Comparison of ENCODE assay signal across 23 cellular contexts in the genomic region with DNA sequence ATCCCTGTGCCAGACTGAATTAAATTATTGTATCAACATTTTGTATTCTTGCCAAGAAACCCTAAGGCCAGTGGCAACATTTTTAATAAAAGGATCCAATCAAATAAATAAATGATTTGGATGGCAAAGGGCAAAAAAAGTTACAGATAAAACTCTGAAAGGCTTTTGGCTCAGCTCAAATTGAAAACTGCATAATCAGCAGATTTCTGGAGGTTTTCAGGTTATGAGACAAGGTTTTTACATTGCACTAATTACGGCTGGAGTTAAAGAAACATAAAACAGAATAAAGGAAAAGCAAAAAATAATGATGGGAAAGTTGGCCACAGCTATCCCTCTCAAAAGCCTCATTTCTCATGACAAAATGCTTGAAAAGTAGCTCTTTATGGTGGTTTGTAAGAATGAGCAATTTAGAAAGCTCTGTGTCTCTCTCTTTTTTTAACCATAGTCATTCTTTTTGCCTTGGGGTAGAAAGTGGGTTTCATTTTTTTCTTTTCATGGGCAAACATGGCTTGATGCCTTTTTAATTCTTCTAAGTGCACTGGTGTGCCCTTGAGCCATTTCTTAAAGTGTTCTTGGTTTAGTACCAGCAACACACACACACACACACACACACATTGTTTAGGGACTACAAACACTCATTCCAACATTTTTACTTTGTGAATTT.
"Had no signal": no experiment of that assay in that cellular context is flagged by ENCODE, and none has a peak within 500 bp of the region (broad histone marks: within the 10 kb centered on the region; RNA-seq: fewer than 3 reads in every experiment).

No MANE protein-coding gene starts in this region.

- H3K4me1 ChIP-seq: ascending aorta, heart right ventricle, sigmoid colon, testis, vagina had no signal

- H3K27ac ChIP-seq: ascending aorta, coronary artery, heart right ventricle, sigmoid colon, testis, vagina, VCaP had no signal

- H3K4me3 ChIP-seq: ascending aorta, coronary artery, heart right ventricle, sigmoid colon, testis, vagina had no signal

- ATAC-seq: activated CD8-positive, alpha-beta T cell treated with anti-CD3 and anti-CD28 coated beads for 36 hours; activated naive CD4-positive, alpha-beta T cell treated with anti-CD3 and anti-CD28 coated beads, Interleukin-2, amount 50 U/mL, for 72 hours; activated T-helper 17 cell treated with anti-CD3 and anti-CD28 coated beads, Interleukin-2, amount 50 U/mL, for 72 hours; heart right ventricle; left colon had no signal

- H3K9me3 ChIP-seq: ascending aorta, heart right ventricle, sigmoid colon, testis, vagina had no signal

- FAIRE-seq: bronchial epithelial cell, endometrium, keratinocyte had no signal

- H3K27me3 ChIP-seq: ascending aorta, heart right ventricle, sigmoid colon, testis, vagina had no signal

- H3K36me3 ChIP-seq: ascending aorta, heart right ventricle, sigmoid colon, vagina had no signal

- DNase-seq: activated CD4-positive, alpha-beta T cell treated with anti-CD3 and anti-CD28 coated beads, Interleukin-2, amount 10 ng/mL, durations not matched to agents 7 days and 5 days; activated CD4-positive, CD25-positive, alpha-beta regulatory T cell treated with anti-CD3 and anti-CD28 coated beads, Interleukin-2, amount 50 U/mL, for 72 hours; activated CD8-positive, alpha-beta T cell treated with anti-CD3 and anti-CD28 coated beads for 36 hours; activated T-cell treated with anti-CD3 and anti-CD28 coated beads, Interleukin-2, amount 50 U/mL, for 1 hour; heart right ventricle; left colon; nephron progenitor cell; nucleus accumbens; posterior cingulate gyrus; sigmoid colon; stimulated activated CD4-positive, alpha-beta T cell treated with anti-CD3 and anti-CD28 coated beads, Interleukin-2, amount 100 ng/mL, for 48 hours; stimulated activated naive CD4-positive, alpha-beta T cell; testis; trophoblast cell had no signal
